ENCODE assay signal across 1 cellular context in genomic region chr22:22552630-22553029, GRCh38.
A peak's percentile ranks its signal among the peaks of the same experiment; 100 is the strongest.
TF ChIP-seq lines count a peak whose summit lies in the region.

No MANE protein-coding gene starts in this region.

TF ChIP-seq in HepG2, 621 proteins besides CTCF, POLR2A, EP300 and RAD21:
- TF ChIP-seq ZFY (CRISPR knock-in tag; IDR thresholded peaks at IDR 0.05): no peak
- peak; percentile 80 for TF ChIP-seq STAG1 (CRISPR knock-in tag; IDR thresholded peaks at IDR 0.05)
- no peak for TF ChIP-seq JUND (CRISPR knock-in tag; IDR thresholded peaks at IDR 0.05)
- TF ChIP-seq SMC3 (IDR thresholded peaks at IDR 0.05; ENCODE audit: low read length): peak; percentile 78
TF ChIP-seq in HepG2: peak in this region for 2.
